ENCODE assay signal across 20 cellular contexts in genomic region chr3:191334359-191334893, GRCh38. TPM values are rescaled to one million over a fixed set of nuclear protein-coding genes. Genes with fewer than 3 reads are reported as not detected.
DNase-seq lines count a peak whose midpoint lies in the region; ATAC-seq, FAIRE-seq and TF ChIP-seq lines count a peak whose summit lies in the region.
"Had no signal": no experiment of that assay in that cellular context is flagged by ENCODE, and none has a peak within 500 bp of the region (broad histone marks: within the 10 kb centered on the region; RNA-seq: fewer than 3 reads in every experiment).

No MANE protein-coding gene starts in this region.

- H3K4me2 ChIP-seq in IMR-90 (ENCODE audit: low read depth, low read length) (no peak overlapping the region), mesendoderm (ENCODE audit: low read length) (no peak overlapping the region)

- H4K5ac ChIP-seq in IMR-90 (ENCODE audit: low read depth, low read length) = no peak overlapping the region
- no peak overlapping the region for H4K5ac ChIP-seq in mesendoderm (ENCODE audit: low read length)

- H2BK5ac ChIP-seq in IMR-90 (ENCODE audit: low read depth, low read length, poor library complexity, severe bottlenecking) (peak overlapping the region; percentile 73), mesendoderm (ENCODE audit: low read length) (no peak overlapping the region)

- no peak overlapping the region for H3K4ac ChIP-seq in IMR-90 (ENCODE audit: low read depth, low read length)
- no peak overlapping the region for H3K4ac ChIP-seq in mesendoderm (ENCODE audit: low read depth, low read length)

- in situ Hi-C loops in IMR-90 (cut with MboI; ENCODE audit: low sequenced_read_pairs) = loop anchor here (25.0 kb wide), 1 partner anchor 1553 kb away; no protein-coding TSS in a partner anchor

- TF ChIP-seq RAD21 in IMR-90 (IDR thresholded peaks at IDR 0.05; ENCODE audit: low read length) = no peak

- H3K18ac ChIP-seq in IMR-90 (ENCODE audit: low read depth, low read length) (no peak overlapping the region), mesendoderm (ENCODE audit: low read length) (no peak overlapping the region)

- peak; percentile 78 for FAIRE-seq in GM19239 (lab: Jason Lieb, UNC)
- FAIRE-seq: TTC549 had no signal

- H3K23ac ChIP-seq in IMR-90 (ENCODE audit: low read depth, low read length) (peak overlapping the region; percentile 76; the same call in 1 of the 2 replicates), mesendoderm (ENCODE audit: low read length) (no peak overlapping the region)

- H2BK120ac ChIP-seq in IMR-90 (ENCODE audit: low read depth, low read length) = no peak overlapping the region
- H2BK120ac ChIP-seq in mesendoderm (ENCODE audit: low read depth, low read length) = no peak overlapping the region

- H3K36me3 ChIP-seq in IMR-90 (ENCODE audit: control insufficient read depth, insufficient read depth, low read length) (no peaks in the 10 kb centered on the region), mesendoderm (ENCODE audit: control insufficient read depth, insufficient read depth, low read length) (no peaks in the 10 kb centered on the region), tibial artery (no peaks in the 10 kb centered on the region)
- H3K36me3 ChIP-seq: thoracic aorta had no signal

- intact Hi-C loops in IMR-90 (cut with micrococcal nuclease) = loop anchor here (5.0 kb wide), 1 partner anchor 43 kb away; no protein-coding TSS in a partner anchor
- intact Hi-C loops in tibial artery (cut with DNase I; ENCODE audit: low total_unique reads) = no loop called here

- H2BK15ac ChIP-seq in IMR-90 (ENCODE audit: low read depth, low read length) (no peak overlapping the region), mesendoderm (replicated peaks; ENCODE audit: low read depth) (no peak overlapping the region)

- no peak overlapping the region for H3K56ac ChIP-seq in IMR-90 (ENCODE audit: extremely low read depth, insufficient read depth, low read length)
- H3K56ac ChIP-seq in mesendoderm (ENCODE audit: low read length) = no peak overlapping the region

- no peak overlapping the region for H2AK5ac ChIP-seq in IMR-90 (ENCODE audit: low read depth, low read length)
- no peak overlapping the region for H2AK5ac ChIP-seq in mesendoderm (ENCODE audit: low read length)

- no peak overlapping the region for H2BK20ac ChIP-seq in IMR-90 (ENCODE audit: low read depth, low read length)

- H3K79me2 ChIP-seq in mesendoderm (ENCODE audit: control insufficient read depth, insufficient read depth, low read length) = peaks cover 19% of the 10 kb centered on the region

- dilution Hi-C loops in IMR-90 (cut with HindIII; ENCODE audit: low sequenced_read_pairs, unreplicated experiment) = no loop called here

- no peaks in the 10 kb centered on the region for H3K9me1 ChIP-seq in IMR-90 (ENCODE audit: insufficient read depth, low read length)

- no peak for TF ChIP-seq POLR2A in IMR-90 (IDR thresholded peaks at IDR 0.05; ENCODE audit: low read depth, low read length)

- DNase-seq in GM19239 (ENCODE audit: insufficient read length, low spot score) = no peak
- DNase-seq in IMR-90 = no peak
- peak; percentile 5 for DNase-seq in SKM-1 treated with dmso at 0.1 percent for 144 hours (lab: John Stamatoyannopoulos, UW; ENCODE audit: unreplicated experiment)
- no peak for DNase-seq in mesendoderm
- no peak for DNase-seq in tibial artery
- no peak for DNase-seq in NCI-H146 treated with DMSO at 0.1 percent for 48 hours (lab: John Stamatoyannopoulos, UW; ENCODE audit: unreplicated experiment)
- DNase-seq: CD8-positive, alpha-beta memory T cell; effector CD8-positive, alpha-beta T cell; foreskin melanocyte; hypothalamus; NCI-H1694; NCI-H526 treated with DMSO at 0.1 percent for 48 hours; psoas muscle; T-cell had no signal

- no peaks in the 10 kb centered on the region for H3K9me3 ChIP-seq in IMR-90 (ENCODE audit: control insufficient read depth, insufficient read depth, low read length)
- H3K9me3 ChIP-seq in tibial artery = no peaks in the 10 kb centered on the region
- H3K9me3 ChIP-seq: psoas muscle, thoracic aorta had no signal

- POLR2A ChIA-PET in IMR-90 (lab: Charles Lee; ENCODE audit: unreplicated experiment) = no interaction called here

- H3K79me1 ChIP-seq in IMR-90 (ENCODE audit: low read depth in 1 of 2, low read length in 2 of 2) = peaks cover 0 to 21% of the 10 kb centered on the region in 2 experiments; a peak in 3 of 4 replicates
- H3K79me1 ChIP-seq in mesendoderm (ENCODE audit: low read length) = peaks cover 1% of the 10 kb centered on the region

- no peak for ATAC-seq in IMR-90 (ENCODE audit: low read depth)
- ATAC-seq in GM21390 (IDR thresholded peaks at IDR 0.05; ENCODE audit: unreplicated experiment) = no peak
- ATAC-seq: activated naive CD4-positive, alpha-beta T cell treated with anti-CD3 and anti-CD28 coated beads, Interleukin-2, amount 50 U/mL, for 72 hours; esophagus mucosa; psoas muscle; T-cell had no signal

- H3K27ac ChIP-seq in IMR-90 (ENCODE audit: insufficient read depth, low read length) (no peak overlapping the region), mesendoderm (ENCODE audit: low read depth, low read length) (no peak overlapping the region), tibial artery (peak overlapping the region in 1 of 2 donors; percentile 70)
- H3K27ac ChIP-seq: psoas muscle had no signal

- no TSS peak for BruUV-seq in IMR-90 (replicated peaks; lab: Mats Ljungman, UMichigan)

- H3K9ac ChIP-seq in IMR-90 (ENCODE audit: low read depth, low read length) = no peak overlapping the region
- no peak overlapping the region for H3K9ac ChIP-seq in mesendoderm (ENCODE audit: low read length)

- H4K20me1 ChIP-seq in IMR-90 (ENCODE audit: insufficient read depth, low read length) = peaks cover 3% of the 10 kb centered on the region; the same call in 1 of the 2 replicates

- WGBS in IMR-90 (ENCODE audit: extremely low coverage in 2 of 2, insufficient read length in 1 of 2), 2 experiments = no CpG with 5 or more reads among the region's 4 CpGs
- no CpG with 5 or more reads among the region's 4 CpGs for WGBS in mesendoderm (ENCODE audit: extremely low coverage, insufficient coverage, low lambda C conversion rate)

- no peak overlapping the region for H4K8ac ChIP-seq in IMR-90 (ENCODE audit: low read depth in 2 of 2, low read length in 2 of 2)
- peak overlapping the region; percentile 56 for H4K8ac ChIP-seq in mesendoderm (ENCODE audit: low read depth, low read length)

- no peak overlapping the region for H2AK9ac ChIP-seq in IMR-90 (replicated peaks; ENCODE audit: low read depth, low read length, poor library complexity)

- CTCF ChIA-PET in IMR-90 (lab: Yijun Ruan, JAX) = no interaction called here

- TF ChIP-seq CTCF in IMR-90 (conservative IDR thresholded peaks at IDR 0.05; ENCODE audit: low read depth, low read length) (no peak), tibial artery (IDR thresholded peaks at IDR 0.05) (no peak)

- H2AFZ ChIP-seq in IMR-90 (replicated peaks; ENCODE audit: low read length, poor library complexity) = no peak overlapping the region

- H4K91ac ChIP-seq in IMR-90 (ENCODE audit: insufficient read depth, low read depth, low read length) = no peak overlapping the region

- H3K27me3 ChIP-seq in IMR-90 (ENCODE audit: control insufficient read depth, insufficient read depth, low read length) (no peaks in the 10 kb centered on the region), mesendoderm (ENCODE audit: insufficient read depth, low read length, poor library complexity) (no peaks in the 10 kb centered on the region), tibial artery (no peaks in the 10 kb centered on the region)

- peaks cover 8% of the 10 kb centered on the region for H3K4me1 ChIP-seq in IMR-90 (ENCODE audit: control insufficient read depth, insufficient read depth, low read length)
- H3K4me1 ChIP-seq in mesendoderm (ENCODE audit: control insufficient read depth, low read depth, low read length) = peaks cover 4% of the 10 kb centered on the region
- peaks cover 0 to 85% (median 35%) of the 10 kb centered on the region in 4 donors for H3K4me1 ChIP-seq in tibial artery

- peak overlapping the region; percentile 55; the same call in 1 of the 2 replicates for H3K14ac ChIP-seq in IMR-90 (replicated peaks; ENCODE audit: low read depth, low read length)

- no peak overlapping the region for H3K4me3 ChIP-seq in IMR-90 (ENCODE audit: insufficient read depth, low read depth, low read length)
- H3K4me3 ChIP-seq in mesendoderm (ENCODE audit: low read length) = no peak overlapping the region
- H3K4me3 ChIP-seq in tibial artery = no peak overlapping the region
- H3K4me3 ChIP-seq: psoas muscle, thoracic aorta had no signal

TF ChIP-seq in IMR-90, 13 proteins besides CTCF, POLR2A, EP300 and RAD21 (continues in another document):
- no peak for TF ChIP-seq MAFK (IDR thresholded peaks at IDR 0.05; ENCODE audit: low read depth, low read length)
- TF ChIP-seq BHLHE40 (IDR thresholded peaks at IDR 0.05; ENCODE audit: low read depth, low read length) = no peak
- no peak for TF ChIP-seq MXI1 (IDR thresholded peaks at IDR 0.05; ENCODE audit: borderline replicate concordance, low read depth, low read length)
- no peak for TF ChIP-seq MAZ (IDR thresholded peaks at IDR 0.05; ENCODE audit: borderline replicate concordance, low read depth, low read length)
- no peak for TF ChIP-seq NFE2L2 (IDR thresholded peaks at IDR 0.05; ENCODE audit: low read depth, low read length)
- TF ChIP-seq RCOR1 (IDR thresholded peaks at IDR 0.05; ENCODE audit: insufficient replicate concordance, low read length) = no peak
- TF ChIP-seq SMC3 (IDR thresholded peaks at IDR 0.05; ENCODE audit: low read depth, low read length) = no peak
- no peak for TF ChIP-seq RFX5 (IDR thresholded peaks at IDR 0.05; ENCODE audit: low read depth, low read length)
- TF ChIP-seq CHD1 (IDR thresholded peaks at IDR 0.05; ENCODE audit: low read depth, low read length) = no peak
- TF ChIP-seq CEBPB (IDR thresholded peaks at IDR 0.05; ENCODE audit: low read depth, low read length) = no peak

RNA-seq across cellular contexts. Expression of gene UTS2B, which starts 4.1 kb away (rescaled TPM):
- total RNA-seq in IMR-90 (2012; rRNA removed) = 0.72 and 0.83 TPM in 2 replicates
- 0.56 and 0.79 TPM in 2 replicates for polyA plus RNA-seq in IMR-90 (2012; rRNA removed)
- 0.24 TPM in 2 replicates for polyA plus RNA-seq in IMR-90 (2012; cell fraction: cytosol; rRNA removed)
- polyA plus RNA-seq in IMR-90 (2012; cell fraction: nucleus; rRNA removed; ENCODE audit: low replicate concordance) = 0.16 and 1.5 TPM in 2 replicates
- polyA plus RNA-seq in mesendoderm (2013, experiment 1 of 2) = 0.04 TPM
- not detected for polyA plus RNA-seq in mesendoderm (2013, experiment 2 of 2)
- total RNA-seq: activated naive CD4-positive, alpha-beta T cell treated with anti-CD3 and anti-CD28 coated beads, Interleukin-2, amount 50 U/mL, for 72 hours; CD8-positive, alpha-beta memory T cell; esophagus mucosa; liver had no signal
- polyA plus RNA-seq: CD8-positive, alpha-beta memory T cell had no signal

RNA-seq across cellular contexts. Expression of gene CCDC50, which starts 5.2 kb away (rescaled TPM):
- 63.1 and 110 TPM in 2 replicates for total RNA-seq in IMR-90 (2012; rRNA removed)
- 57.7 and 59.0 TPM in 2 replicates for polyA plus RNA-seq in IMR-90 (2012; rRNA removed)
- polyA plus RNA-seq in IMR-90 (2012; cell fraction: cytosol; rRNA removed) = 37.1 and 54.2 TPM in 2 replicates
- 25.1 and 52.9 TPM in 2 replicates for polyA plus RNA-seq in IMR-90 (2012; cell fraction: nucleus; rRNA removed; ENCODE audit: low replicate concordance)
- 28.5 TPM for polyA plus RNA-seq in mesendoderm (2013, experiment 1 of 2)
- 29.1 TPM for polyA plus RNA-seq in mesendoderm (2013, experiment 2 of 2)
